In genomic region chr18:13456736-13457271, GRCh38 we compare ENCODE assay signal across 19 cellular contexts.
A peak's percentile ranks its signal among the peaks of the same experiment; 100 is the strongest.
DNase-seq lines count a peak whose midpoint lies in the region; ATAC-seq and TF ChIP-seq lines count a peak whose summit lies in the region.
"Had no signal": no experiment of that assay in that cellular context is flagged by ENCODE, and none has a peak within 500 bp of the region (broad histone marks: within the 10 kb centered on the region; RNA-seq: fewer than 3 reads in every experiment).

No MANE protein-coding gene starts in this region.

- H3K9me3 ChIP-seq in H9 (ENCODE audit: control insufficient read depth, low read depth, low read length) (no peaks in the 10 kb centered on the region), smooth muscle cell (replicated peaks; ENCODE audit: low read depth) (no peaks in the 10 kb centered on the region)
- H3K9me3 ChIP-seq: Caco-2, sigmoid colon, upper lobe of right lung had no signal

- peaks cover 4 to 5% of the 10 kb centered on the region in 2 donors for H3K36me3 Mint-ChIP-seq in activated T-cell treated with anti-CD3 and anti-CD28 coated beads, Interleukin-2, amount 50 U/mL, for 72 hours (ENCODE audit: insufficient read depth in 2 of 2)
- H3K36me3 Mint-ChIP-seq in activated T-cell treated with anti-CD3 and anti-CD28 coated beads, Interleukin-2, amount 50 U/mL, for 4 hours (ENCODE audit: insufficient read depth): peaks cover 7% of the 10 kb centered on the region
- peaks cover 0 to 4% (median 0%) of the 10 kb centered on the region in 3 experiments; a peak in 3 of 7 replicates for H3K36me3 Mint-ChIP-seq in H9 (ENCODE audit: insufficient read depth in 1 of 3, low read depth in 3 of 3)
- H3K36me3 Mint-ChIP-seq in activated naive CD8-positive, alpha-beta T cell treated with anti-CD3 and anti-CD28 coated beads, Interleukin-2, amount 10 ng/mL, durations not matched to agents 7 days and 5 days: peaks cover 16% of the 10 kb centered on the region

- H3K4ac ChIP-seq in H9 (ENCODE audit: low read depth, low read length): no peak overlapping the region

- H3K79me2 ChIP-seq in H9 (ENCODE audit: insufficient read depth, low read length) (no peaks in the 10 kb centered on the region), smooth muscle cell (ENCODE audit: low read depth) (peaks cover 49% of the 10 kb centered on the region)

- H4K8ac ChIP-seq in H9 (replicated peaks; ENCODE audit: insufficient read length, low read depth, low read length): no peak overlapping the region

- H2BK15ac ChIP-seq in H9 (ENCODE audit: low read depth, low read length): no peak overlapping the region

- H3T11ph ChIP-seq in H9 (ENCODE audit: low read length): no peak overlapping the region

- H2AFZ ChIP-seq in H9 (ENCODE audit: low read length): no peak overlapping the region
- no peak overlapping the region for H2AFZ ChIP-seq in smooth muscle cell (ENCODE audit: low read depth)
- H2AFZ ChIP-seq: GM23338 had no signal

- H3K4me1 ChIP-seq in H9 (ENCODE audit: insufficient read depth, low read length): peaks cover 9% of the 10 kb centered on the region; the same call in 1 of the 2 replicates
- peaks cover 5% of the 10 kb centered on the region for H3K4me1 ChIP-seq in smooth muscle cell (ENCODE audit: low read depth)
- H3K4me1 ChIP-seq: Caco-2 had no signal

- H3K9ac ChIP-seq in H9 (ENCODE audit: extremely low read depth, insufficient read length, low read length): no peak overlapping the region
- H3K9ac ChIP-seq in smooth muscle cell (ENCODE audit: low read depth): no peak overlapping the region

- H3K27ac ChIP-seq in H9 (ENCODE audit: insufficient read length, low read depth, low read length) (no peak overlapping the region), smooth muscle cell (ENCODE audit: low read depth) (peak overlapping the region; percentile 1)
- H3K27ac ChIP-seq: sigmoid colon, SK-N-MC, upper lobe of right lung had no signal

- H3K4me3 ChIP-seq in smooth muscle cell: no peak overlapping the region
- H3K4me3 ChIP-seq: GM23338, sigmoid colon, SK-N-MC, upper lobe of right lung had no signal

- peaks cover 10% of the 10 kb centered on the region for H3F3A ChIP-seq in smooth muscle cell (ENCODE audit: low read depth)

- peaks cover 41% of the 10 kb centered on the region for H3K4me1 Mint-ChIP-seq in activated T-cell treated with anti-CD3 and anti-CD28 coated beads, Interleukin-2, amount 50 U/mL, for 72 hours (ENCODE audit: low read depth)
- H3K4me1 Mint-ChIP-seq in activated T-cell treated with anti-CD3 and anti-CD28 coated beads, Interleukin-2, amount 50 U/mL, for 4 hours (ENCODE audit: low read depth): peaks cover 40% of the 10 kb centered on the region
- H3K4me1 Mint-ChIP-seq in H9: peaks cover 34 to 38% of the 10 kb centered on the region in 2 experiments
- H3K4me1 Mint-ChIP-seq in activated naive CD8-positive, alpha-beta T cell treated with anti-CD3 and anti-CD28 coated beads, Interleukin-2, amount 10 ng/mL, durations not matched to agents 7 days and 5 days: peaks cover 30% of the 10 kb centered on the region

- DNase-seq in activated T-cell treated with anti-CD3 and anti-CD28 coated beads, Interleukin-2, amount 50 U/mL, for 72 hours: no peak
- no peak for DNase-seq in activated T-cell treated with anti-CD3 and anti-CD28 coated beads, Interleukin-2, amount 50 U/mL, for 4 hours
- DNase-seq in H9 (peak; percentile 4), smooth muscle cell (lab: John Stamatoyannopoulos, UW; ENCODE audit: unreplicated experiment) (no peak), activated gamma-delta T cell (lab: John Stamatoyannopoulos, UW) (no peak), superior temporal gyrus (ENCODE audit: extremely low spot score) (no peak)
- no peak for DNase-seq in activated naive CD8-positive, alpha-beta T cell treated with anti-CD3 and anti-CD28 coated beads, Interleukin-2, amount 10 ng/mL, durations not matched to agents 7 days and 5 days
- DNase-seq: Caco-2, DMS79, Karpas-422, MV-4-11, NCI-H1694 treated with DMSO at 0.1 percent for 48 hours, NCI-H526 treated with DMSO at 0.1 percent for 48 hours, upper lobe of right lung had no signal

- no peak overlapping the region for H2BK120ac ChIP-seq in H9 (ENCODE audit: low read depth, low read length, poor library complexity, severe bottlenecking)

- H3K14ac ChIP-seq in H9 (ENCODE audit: insufficient read depth, low read length): no peak overlapping the region

- no peak overlapping the region for H4K5ac ChIP-seq in H9 (ENCODE audit: insufficient read length, low read depth, low read length)

- H4K20me1 ChIP-seq in H9 (ENCODE audit: control insufficient read depth, insufficient read depth, insufficient read length): no peaks in the 10 kb centered on the region
- peaks cover 35% of the 10 kb centered on the region for H4K20me1 ChIP-seq in smooth muscle cell (ENCODE audit: low read depth)

- H4K91ac ChIP-seq in H9 (ENCODE audit: insufficient read length, low read depth, low read length): no peak overlapping the region

- H3K27ac Mint-ChIP-seq in activated T-cell treated with anti-CD3 and anti-CD28 coated beads, Interleukin-2, amount 50 U/mL, for 72 hours: no peak overlapping the region
- H3K27ac Mint-ChIP-seq in H9: peak overlapping the region in 1 of 3 experiments; percentile 18; a peak in 1 of 7 replicates
- H3K27ac Mint-ChIP-seq in activated naive CD8-positive, alpha-beta T cell treated with anti-CD3 and anti-CD28 coated beads, Interleukin-2, amount 10 ng/mL, durations not matched to agents 7 days and 5 days: peak overlapping the region; percentile 62

- no peak overlapping the region for H3K23ac ChIP-seq in H9 (ENCODE audit: insufficient read length, low read depth, low read length)

- H3K27me3 ChIP-seq in H9 (ENCODE audit: insufficient read depth, low read length) (no peaks in the 10 kb centered on the region), smooth muscle cell (ENCODE audit: low read depth) (no peaks in the 10 kb centered on the region)
- H3K27me3 ChIP-seq: sigmoid colon, upper lobe of right lung had no signal

- H3K79me1 ChIP-seq in H9 (ENCODE audit: insufficient read depth, low read depth, low read length, poor library complexity, severe bottlenecking): no peaks in the 10 kb centered on the region

- H3K9me3 Mint-ChIP-seq in activated T-cell treated with anti-CD3 and anti-CD28 coated beads, Interleukin-2, amount 50 U/mL, for 72 hours: no peaks in the 10 kb centered on the region
- no peaks in the 10 kb centered on the region for H3K9me3 Mint-ChIP-seq in activated T-cell treated with anti-CD3 and anti-CD28 coated beads, Interleukin-2, amount 50 U/mL, for 4 hours
- no peaks in the 10 kb centered on the region; a peak in 1 of 5 replicates for H3K9me3 Mint-ChIP-seq in H9
- peaks cover 6% of the 10 kb centered on the region for H3K9me3 Mint-ChIP-seq in activated naive CD8-positive, alpha-beta T cell treated with anti-CD3 and anti-CD28 coated beads, Interleukin-2, amount 10 ng/mL, durations not matched to agents 7 days and 5 days
- H3K9me3 Mint-ChIP-seq: GM23338; T-helper 1 cell treated with Interleukin-12 subunit alpha and Interleukin-12 subunit beta and Interleukin-4 antibody, amounts not matched to agents 30 μg/mL and 1 μg/mL, for 36 hours had no signal

- no peaks in the 10 kb centered on the region for H3K27me3 Mint-ChIP-seq in activated T-cell treated with anti-CD3 and anti-CD28 coated beads, Interleukin-2, amount 50 U/mL, for 72 hours (ENCODE audit: low read depth)
- no peaks in the 10 kb centered on the region for H3K27me3 Mint-ChIP-seq in activated T-cell treated with anti-CD3 and anti-CD28 coated beads, Interleukin-2, amount 50 U/mL, for 4 hours (ENCODE audit: low read depth)
- peaks cover 19% of the 10 kb centered on the region for H3K27me3 Mint-ChIP-seq in H9 (ENCODE audit: low read depth)
- no peaks in the 10 kb centered on the region for H3K27me3 Mint-ChIP-seq in activated naive CD8-positive, alpha-beta T cell treated with anti-CD3 and anti-CD28 coated beads, Interleukin-2, amount 10 ng/mL, durations not matched to agents 7 days and 5 days

- no CpG with 5 or more reads among the region's 3 CpGs for WGBS in H9 (ENCODE audit: extremely low coverage, insufficient read length, low lambda C conversion rate)
- WGBS in smooth muscle cell (ENCODE audit: low lambda C conversion rate): 90% methylated on average over 3 of the region's 3 CpGs

- no peak overlapping the region for H3K56ac ChIP-seq in H9 (ENCODE audit: insufficient read length, low read depth, low read length)

- POLR2A ChIA-PET in activated naive CD8-positive, alpha-beta T cell treated with anti-CD3 and anti-CD28 coated beads, Interleukin-2, amount 10 ng/mL, durations not matched to agents 7 days and 5 days (lab: Charles Lee): no interaction called here

- H2AK5ac ChIP-seq in H9 (ENCODE audit: insufficient read length, low read length): no peak overlapping the region

- H3K4me3 Mint-ChIP-seq in activated T-cell treated with anti-CD3 and anti-CD28 coated beads, Interleukin-2, amount 50 U/mL, for 72 hours: peak overlapping the region; percentile 27 to 60
- no peak overlapping the region for H3K4me3 Mint-ChIP-seq in activated T-cell treated with anti-CD3 and anti-CD28 coated beads, Interleukin-2, amount 50 U/mL, for 4 hours
- H3K4me3 Mint-ChIP-seq in H9: no peak overlapping the region
- peak overlapping the region; percentile 36 for H3K4me3 Mint-ChIP-seq in activated naive CD8-positive, alpha-beta T cell treated with anti-CD3 and anti-CD28 coated beads, Interleukin-2, amount 10 ng/mL, durations not matched to agents 7 days and 5 days
- H3K4me3 Mint-ChIP-seq: GM23338 had no signal

- TF ChIP-seq CTCF in H9 (conservative IDR thresholded peaks at IDR 0.05) (no peak), smooth muscle cell (IDR thresholded peaks at IDR 0.05; ENCODE audit: borderline replicate concordance, insufficient read depth, poor library complexity, severe bottlenecking) (no peak)

- no peak overlapping the region for H2BK12ac ChIP-seq in H9 (ENCODE audit: insufficient read length, low read depth, low read length)

- no peak overlapping the region for H3K4me2 ChIP-seq in H9 (ENCODE audit: insufficient read depth, insufficient read length, low read length)
- H3K4me2 ChIP-seq in smooth muscle cell: no peak overlapping the region
- H3K4me2 ChIP-seq: GM23338 had no signal

- H2BK20ac ChIP-seq in H9 (ENCODE audit: low read depth, low read length, poor library complexity, severe bottlenecking): no peak overlapping the region

- no peak overlapping the region for H3K18ac ChIP-seq in H9 (ENCODE audit: insufficient read length, low read depth, low read length)

- no peaks in the 10 kb centered on the region for H3K36me3 ChIP-seq in smooth muscle cell (ENCODE audit: low read depth)
- H3K36me3 ChIP-seq: sigmoid colon, upper lobe of right lung had no signal

- H3K23me2 ChIP-seq in H9 (ENCODE audit: insufficient read length, low read depth, low read length, poor library complexity, severe bottlenecking): no peaks in the 10 kb centered on the region

- H2BK5ac ChIP-seq in H9 (ENCODE audit: insufficient read length, low read length): no peak overlapping the region

- no peak for ATAC-seq in activated T-cell treated with anti-CD3 and anti-CD28 coated beads, Interleukin-2, amount 50 U/mL, for 72 hours (replicated peaks in 1 of 2)
- no peak for ATAC-seq in activated T-cell treated with anti-CD3 and anti-CD28 coated beads, Interleukin-2, amount 50 U/mL, for 4 hours
- ATAC-seq in activated naive CD8-positive, alpha-beta T cell treated with anti-CD3 and anti-CD28 coated beads, Interleukin-2, amount 10 ng/mL, durations not matched to agents 7 days and 5 days (ENCODE audit: low read depth): no peak
- ATAC-seq in HG02970 (IDR thresholded peaks at IDR 0.05; ENCODE audit: low FRiP score, unreplicated experiment): no peak
- ATAC-seq: GM23338, upper lobe of right lung had no signal

Comparison
In these comparisons a context has a peak if more than half of its experiments do, and no peak if none do; other contexts are left out.
1. H3K4me3 Mint-ChIP-seq: peak in activated T-cell treated with anti-CD3 and anti-CD28 coated beads, Interleukin-2, amount 50 U/mL, for 72 hours (2 of 2) and activated naive CD8-positive, alpha-beta T cell treated with anti-CD3 and anti-CD28 coated beads, Interleukin-2, amount 10 ng/mL, durations not matched to agents 7 days and 5 days (single experiment); none in activated T-cell treated with anti-CD3 and anti-CD28 coated beads, Interleukin-2, amount 50 U/mL, for 4 hours (single experiment) and H9 (0 of 2).